In genomic region chr15:53880353-53880752, GRCh38 we compare ENCODE assay signal across 21 cellular contexts.
"Had no signal": no experiment of that assay in that cellular context is flagged by ENCODE, and none has a peak within 500 bp of the region (broad histone marks: within the 10 kb centered on the region; RNA-seq: fewer than 3 reads in every experiment).

No MANE protein-coding gene starts in this region.

- H3K27me3 ChIP-seq: brain microvascular endothelial cell, colonic mucosa, heart left ventricle, left lung, neural progenitor cell, sigmoid colon, spleen had no signal

- ATAC-seq: activated T-cell treated with anti-CD3 and anti-CD28 coated beads, Interleukin-2, amount 50 U/mL, for 4 hours; heart left ventricle; left lung; psoas muscle; stimulated activated memory B cell treated with anti-CD40 and anti-IgM and Interleukin-4, amounts not matched to agents 10 μg/mL and 1 μg/mL and 100 μg/mL, for 72 hours had no signal

- H3K4me1 ChIP-seq: colonic mucosa, left lung, neural progenitor cell, psoas muscle, sigmoid colon, spleen had no signal

- H3K9me3 ChIP-seq: colonic mucosa, heart left ventricle, left lung, psoas muscle, sigmoid colon, spleen, thoracic aorta had no signal

- H3K27ac ChIP-seq: brain microvascular endothelial cell, colonic mucosa, heart left ventricle, left lung, neural progenitor cell, psoas muscle, sigmoid colon, spleen, thoracic aorta had no signal

- H2AFZ ChIP-seq: neural progenitor cell had no signal

- DNase-seq: activated CD4-positive, alpha-beta T cell treated with anti-CD3 and anti-CD28 coated beads, Interleukin-2, amount 50 U/mL, for 1 hour; activated CD4-positive, CD25-positive, alpha-beta regulatory T cell treated with anti-CD3 and anti-CD28 coated beads, Interleukin-2, amount 50 U/mL, for 72 hours; activated CD8-positive, alpha-beta memory T cell treated with anti-CD3 and anti-CD28 coated beads, Interleukin-2, amount 50 U/mL, for 4 hours; activated naive CD4-positive, alpha-beta T cell treated with anti-CD3 and anti-CD28 coated beads for 36 hours; activated T-cell treated with anti-CD3 and anti-CD28 coated beads, Interleukin-2, amount 50 U/mL, for 4 hours; anterior cingulate cortex; brain microvascular endothelial cell; central memory CD4-positive, alpha-beta T cell; colonic mucosa; erythroblast; kidney; left lung; mammary epithelial cell; psoas muscle; sigmoid colon; spleen; stimulated activated CD4-positive, alpha-beta T cell treated with anti-CD3 and anti-CD28 coated beads, Interleukin-4, amount 100 ng/mL, for 4 hours had no signal

- H3K9ac ChIP-seq: neural progenitor cell had no signal

- H3K4me3 ChIP-seq: colonic mucosa, heart left ventricle, left lung, neural progenitor cell, psoas muscle, sigmoid colon, spleen, thoracic aorta had no signal

- H3K4me2 ChIP-seq: neural progenitor cell had no signal

- H3K36me3 ChIP-seq: brain microvascular endothelial cell, colonic mucosa, heart left ventricle, left lung, neural progenitor cell, sigmoid colon, spleen, thoracic aorta had no signal
